23 cellular contexts compared by ENCODE assay signal in genomic region chr18:60663060-60663989, GRCh38.
"Had no signal": no experiment of that assay in that cellular context is flagged by ENCODE, and none has a peak within 500 bp of the region (broad histone marks: within the 10 kb centered on the region; RNA-seq: fewer than 3 reads in every experiment).

No MANE protein-coding gene starts in this region.

- H2AFZ ChIP-seq: neural progenitor cell had no signal

- H3K4me1 Mint-ChIP-seq: endodermal cell, neural progenitor cell had no signal

- H3K9me3 ChIP-seq: colonic mucosa, heart right ventricle, left ventricle myocardium inferior, pancreas, suprapubic skin, thyroid gland, uterus had no signal

- H3K4me2 ChIP-seq: neural progenitor cell had no signal

- FAIRE-seq: pancreas, small intestine had no signal

- H3K27me3 ChIP-seq: colonic mucosa, heart right ventricle, neural progenitor cell, pancreas, suprapubic skin, thyroid gland, uterus had no signal

- H3K9ac ChIP-seq: neural progenitor cell had no signal

- ATAC-seq: heart right ventricle; left cardiac atrium; natural killer cell treated with Interleukin-12 subunit alpha and Interleukin-12 subunit beta and Interleukin-15 and Interleukin-18, amount 100 ng/mL, for 72 hours; pancreas; right cardiac atrium; stimulated activated naive CD8-positive, alpha-beta T cell treated with anti-CD3 and anti-CD28 coated beads, Interleukin-15, Interleukin-2, amounts not matched to agents 100 U/mL and 50 U/mL, for 24 hours had no signal

- H3K27me3 Mint-ChIP-seq: natural killer cell treated with Interleukin-12 subunit alpha and Interleukin-12 subunit beta and Interleukin-15 and Interleukin-18, amount 100 ng/mL, for 72 hours; progenitor cell of endocrine pancreas; type B pancreatic cell had no signal

- H3K9me3 Mint-ChIP-seq: endodermal cell, type B pancreatic cell had no signal

- H3K36me3 ChIP-seq: colonic mucosa, heart right ventricle, left ventricle myocardium inferior, neural progenitor cell, pancreas, suprapubic skin, thyroid gland, uterus had no signal

- H3K36me3 Mint-ChIP-seq: natural killer cell treated with Interleukin-12 subunit alpha and Interleukin-12 subunit beta and Interleukin-15 and Interleukin-18, amount 100 ng/mL, for 72 hours; neural progenitor cell; type B pancreatic cell had no signal

- H3K4me3 Mint-ChIP-seq: endodermal cell; natural killer cell treated with Interleukin-12 subunit alpha and Interleukin-12 subunit beta and Interleukin-15 and Interleukin-18, amount 100 ng/mL, for 72 hours; neural progenitor cell; type B pancreatic cell had no signal

- H3K4me1 ChIP-seq: colonic mucosa, heart right ventricle, left ventricle myocardium inferior, neural progenitor cell, pancreas, suprapubic skin, thyroid gland, uterus had no signal

- H3K4me3 ChIP-seq: colonic mucosa, heart right ventricle, left ventricle myocardium inferior, lung, neural progenitor cell, pancreas, suprapubic skin, thyroid gland, uterus had no signal

- H3K27ac Mint-ChIP-seq: endodermal cell; natural killer cell treated with Interleukin-12 subunit alpha and Interleukin-12 subunit beta and Interleukin-15 and Interleukin-18, amount 100 ng/mL, for 72 hours; neural progenitor cell; progenitor cell of endocrine pancreas; type B pancreatic cell had no signal

- H3K27ac ChIP-seq: colonic mucosa, heart right ventricle, left ventricle myocardium inferior, neural progenitor cell, pancreas, suprapubic skin, thyroid gland, uterus had no signal

- DNase-seq: colonic mucosa; dermis blood vessel endothelial cell; endodermal cell; foreskin melanocyte; heart right ventricle; left cardiac atrium; left ventricle myocardium inferior; mesenchymal stem cell; midbrain; occipital lobe; small intestine; stimulated activated CD4-positive, alpha-beta T cell treated with anti-CD3 and anti-CD28 coated beads, Interleukin-2, amount 100 ng/mL, for 48 hours; stimulated activated naive CD8-positive, alpha-beta T cell treated with anti-CD3 and anti-CD28 coated beads, Interleukin-15, Interleukin-2, amounts not matched to agents 100 U/mL and 50 U/mL, for 24 hours; thyroid gland; uterus had no signal
